16 cellular contexts compared by ENCODE assay signal in the genomic region with DNA sequence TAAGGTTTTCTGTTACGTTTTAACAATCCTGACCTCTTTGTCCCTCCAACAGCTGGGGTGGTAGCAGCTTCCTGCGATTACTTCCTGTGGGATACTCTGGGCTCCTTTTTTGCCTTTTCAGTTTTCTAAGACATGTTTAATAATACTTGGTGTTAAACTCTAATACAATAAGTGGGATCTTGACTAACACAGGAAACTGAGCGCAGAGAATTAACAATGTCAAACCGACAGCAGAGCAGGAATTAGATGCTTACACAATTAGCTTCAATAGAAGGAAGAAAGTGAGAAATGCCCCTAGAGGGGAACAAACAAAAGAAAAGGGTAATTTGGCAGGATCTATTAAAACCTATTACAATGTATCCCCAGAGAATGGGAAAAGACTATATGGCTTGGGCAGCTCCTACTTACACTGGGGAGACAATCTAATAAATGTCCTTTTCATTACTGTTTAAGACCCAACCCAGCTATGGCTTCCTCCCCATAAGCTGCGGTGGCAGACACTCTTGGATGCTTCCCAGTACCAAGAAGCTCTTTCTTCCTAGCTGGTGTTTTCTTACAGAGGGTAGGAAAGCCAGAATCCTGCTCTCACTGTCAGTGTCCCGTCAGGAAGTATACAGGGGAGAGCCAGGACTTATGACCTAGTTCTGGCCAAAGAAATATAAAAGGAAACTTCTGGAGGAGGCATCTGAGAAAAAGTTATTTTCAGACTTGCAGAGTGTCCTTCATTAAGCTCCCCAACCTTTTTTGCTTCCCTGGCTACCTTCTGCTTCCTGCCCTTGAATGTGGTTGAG.
"Had no signal": no experiment of that assay in that cellular context is flagged by ENCODE, and none has a peak within 500 bp of the region (broad histone marks: within the 10 kb centered on the region; RNA-seq: fewer than 3 reads in every experiment).

No MANE protein-coding gene starts in this region.

- H3K4me3 Mint-ChIP-seq: activated naive CD8-positive, alpha-beta T cell treated with anti-CD3 and anti-CD28 coated beads, Interleukin-2, amount 10 ng/mL, durations not matched to agents 7 days and 5 days; mesothelial cell of epicardium; T-helper 2 cell treated with Interferon-gamma antibody and Interleukin-4, amounts not matched to agents 5 μg/mL and 100 μg/mL, for 36 hours had no signal

- ATAC-seq: sciatic nerve; stimulated activated naive CD8-positive, alpha-beta T cell treated with anti-CD3 and anti-CD28 coated beads, Interleukin-15, Interleukin-2, amounts not matched to agents 100 U/mL and 50 U/mL, for 24 hours had no signal

- H3K27ac Mint-ChIP-seq: activated naive CD8-positive, alpha-beta T cell treated with anti-CD3 and anti-CD28 coated beads, Interleukin-2, amount 10 ng/mL, durations not matched to agents 7 days and 5 days; mesothelial cell of epicardium; progenitor cell of endocrine pancreas; T-helper 2 cell treated with Interferon-gamma antibody and Interleukin-4, amounts not matched to agents 5 μg/mL and 100 μg/mL, for 36 hours had no signal

- H3K36me3 ChIP-seq: upper lobe of left lung had no signal

- DNase-seq: activated CD4-positive, alpha-beta T cell treated with anti-CD3 and anti-CD28 coated beads, Interleukin-2, amount 50 U/mL, for 4 hours; activated CD4-positive, CD25-positive, alpha-beta regulatory T cell treated with anti-CD3 and anti-CD28 coated beads, Interleukin-2, amount 50 U/mL, for 72 hours; activated gamma-delta T cell; activated naive CD8-positive, alpha-beta T cell treated with anti-CD3 and anti-CD28 coated beads, Interleukin-2, amount 10 ng/mL, durations not matched to agents 7 days and 5 days; aorta; dorsolateral prefrontal cortex; kidney glomerular epithelial cell; naive B cell; occipital lobe; stimulated activated naive CD8-positive, alpha-beta T cell treated with anti-CD3 and anti-CD28 coated beads, Interleukin-15, Interleukin-2, amounts not matched to agents 100 U/mL and 50 U/mL, for 24 hours; SW 1271; upper lobe of left lung had no signal

- H3K36me3 Mint-ChIP-seq: activated naive CD8-positive, alpha-beta T cell treated with anti-CD3 and anti-CD28 coated beads, Interleukin-2, amount 10 ng/mL, durations not matched to agents 7 days and 5 days; naive B cell had no signal

- H3K4me3 ChIP-seq: upper lobe of left lung had no signal

- H3K27me3 ChIP-seq: upper lobe of left lung had no signal

- H3K27ac ChIP-seq: upper lobe of left lung had no signal

- H3K4me1 Mint-ChIP-seq: naive B cell had no signal

- H3K9me3 ChIP-seq: upper lobe of left lung had no signal

- H3K9me3 Mint-ChIP-seq: activated naive CD8-positive, alpha-beta T cell treated with anti-CD3 and anti-CD28 coated beads, Interleukin-2, amount 10 ng/mL, durations not matched to agents 7 days and 5 days; T-helper 2 cell treated with Interferon-gamma antibody and Interleukin-4, amounts not matched to agents 5 μg/mL and 100 μg/mL, for 36 hours had no signal
